In the genomic region with DNA sequence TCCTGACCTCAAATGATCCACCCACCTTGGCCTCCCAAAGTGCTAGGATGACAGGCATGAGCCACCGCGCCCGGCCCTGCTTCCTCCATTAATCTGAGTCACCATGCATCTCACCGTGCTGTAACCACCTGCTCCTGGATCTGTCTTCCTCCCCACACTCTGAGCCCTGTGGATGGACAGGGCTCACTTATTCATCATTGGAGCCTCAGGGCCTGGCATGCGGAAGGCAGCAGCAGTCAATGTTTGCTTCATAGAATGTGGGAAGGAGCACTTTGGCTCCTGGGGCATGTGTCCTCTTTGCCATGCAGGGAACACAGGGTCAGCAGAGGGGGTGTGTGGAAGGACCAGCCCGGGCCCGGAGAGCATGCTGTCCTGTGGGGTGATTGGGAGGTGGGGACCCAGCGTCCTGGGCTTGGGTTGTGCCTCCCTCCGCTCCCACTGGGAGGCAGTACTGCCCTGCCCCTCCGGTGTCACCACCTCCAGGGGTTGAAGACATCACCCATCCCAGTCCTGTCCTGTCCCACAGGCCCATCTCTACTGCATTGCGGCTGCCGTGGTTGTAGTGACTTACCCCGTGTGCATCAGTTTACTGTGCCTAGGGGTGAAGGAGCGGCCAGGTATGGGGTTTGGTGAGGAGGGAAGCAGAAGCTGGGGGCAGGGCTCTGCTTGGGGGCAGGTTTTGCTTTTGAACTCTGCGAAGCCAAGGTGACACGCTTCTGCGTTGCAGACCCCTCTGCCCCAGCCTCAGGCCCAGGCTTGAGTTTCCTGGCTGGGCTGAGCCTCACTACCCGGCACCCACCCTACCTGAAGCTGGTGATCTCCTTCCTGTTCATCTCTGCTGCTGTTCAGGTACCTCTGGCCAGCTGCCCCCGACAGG, we compare ENCODE assay signal across 8 cellular contexts. TPM values are rescaled to one million over a fixed set of nuclear protein-coding genes. Genes with fewer than 3 reads are reported as not detected.
DNase-seq lines count a peak whose midpoint lies in the region; ATAC-seq and TF ChIP-seq lines count a peak whose summit lies in the region.

No MANE protein-coding gene starts in this region.

- H3K27me3 Mint-ChIP-seq in CD8-positive, alpha-beta T cell (ENCODE audit: low read depth) = no peaks in the 10 kb centered on the region
- no peaks in the 10 kb centered on the region for H3K27me3 Mint-ChIP-seq in activated CD4-positive, alpha-beta memory T cell treated with anti-CD3 and anti-CD28 coated beads for 36 hours

- H3K36me3 ChIP-seq in CD8-positive, alpha-beta T cell (ENCODE audit: insufficient read depth, low read length) = peaks cover under 1% of the 10 kb centered on the region
- H3K36me3 ChIP-seq in right lobe of liver = peaks cover 0 to under 1% (median 0%) of the 10 kb centered on the region in 4 donors

- H3K4me3 Mint-ChIP-seq in CD8-positive, alpha-beta T cell = no peak overlapping the region
- H3K4me3 Mint-ChIP-seq in activated CD4-positive, alpha-beta memory T cell treated with anti-CD3 and anti-CD28 coated beads for 36 hours = no peak overlapping the region

- no peak overlapping the region for H3K27ac Mint-ChIP-seq in CD8-positive, alpha-beta T cell
- no peak overlapping the region for H3K27ac Mint-ChIP-seq in activated CD4-positive, alpha-beta memory T cell treated with anti-CD3 and anti-CD28 coated beads for 36 hours

- intact Hi-C loops in CD8-positive, alpha-beta T cell (cut with DNase I, micrococcal nuclease) = loop anchor here in 1 of 2 experiments (2.0 kb wide), 1 partner anchor 63 kb away; a partner anchor contains a TSS
- intact Hi-C loops in activated CD4-positive, alpha-beta memory T cell treated with anti-CD3 and anti-CD28 coated beads for 36 hours (cut with micrococcal nuclease) = no loop called here
- intact Hi-C loops in right lobe of liver (cut with DNase I) = no loop called here

- no peak for TF ChIP-seq CTCF in CD8-positive, alpha-beta T cell (IDR thresholded peaks at IDR 0.05)
- TF ChIP-seq CTCF in right lobe of liver (IDR thresholded peaks at IDR 0.05) = peak; percentile 18 to 30 (median 26)

- POLR2A ChIA-PET in CD8-positive, alpha-beta T cell (lab: Charles Lee) = no interaction called here
- POLR2A ChIA-PET in HEK293T (lab: Yijun Ruan, JAX) = interaction anchor here (0.9 to 1.9 kb wide), 2 partner anchors 26 to 95 kb away, joined by 3 to 5 read pairs; a partner anchor contains a TSS
- POLR2A ChIA-PET in activated CD4-positive, alpha-beta memory T cell treated with anti-CD3 and anti-CD28 coated beads for 36 hours (lab: Charles Lee) = no interaction called here

- H3K9me3 Mint-ChIP-seq in CD8-positive, alpha-beta T cell = no peaks in the 10 kb centered on the region
- no peaks in the 10 kb centered on the region for H3K9me3 Mint-ChIP-seq in activated CD4-positive, alpha-beta memory T cell treated with anti-CD3 and anti-CD28 coated beads for 36 hours

- H3K9me3 ChIP-seq in CD8-positive, alpha-beta T cell (ENCODE audit: low read length) = no peaks in the 10 kb centered on the region
- H3K9me3 ChIP-seq in right lobe of liver = no peaks in the 10 kb centered on the region

- H3K27me3 ChIP-seq in CD8-positive, alpha-beta T cell (ENCODE audit: insufficient read depth, low read length) = no peaks in the 10 kb centered on the region
- H3K27me3 ChIP-seq in right lobe of liver = no peaks in the 10 kb centered on the region

- DNase-seq in CD8-positive, alpha-beta T cell = no peak
- DNase-seq in HEK293T (ENCODE audit: extremely low spot score) = peak; percentile 57
- peak; percentile 49 for DNase-seq in activated CD4-positive, alpha-beta memory T cell treated with anti-CD3 and anti-CD28 coated beads for 36 hours
- DNase-seq in right lobe of liver = no peak
- no peak for DNase-seq in OCI-M2 (lab: John Stamatoyannopoulos, UW; ENCODE audit: unreplicated experiment)
- DNase-seq in C1 segment of cervical spinal cord (lab: John Stamatoyannopoulos, UW) = no peak
- no peak for DNase-seq in hepatic stellate cell (ENCODE audit: low spot score)

- ATAC-seq in CD8-positive, alpha-beta T cell = peak; percentile 44
- peak; percentile 65 to 76 (median 68) for ATAC-seq in right lobe of liver
- ATAC-seq in HG02623 (IDR thresholded peaks at IDR 0.05; ENCODE audit: unreplicated experiment) = no peak

- no peak for TF ChIP-seq POLR2A in right lobe of liver (IDR thresholded peaks at IDR 0.05)

- H3K4me1 ChIP-seq in CD8-positive, alpha-beta T cell (ENCODE audit: insufficient read depth, low read length) = no peaks in the 10 kb centered on the region
- H3K4me1 ChIP-seq in right lobe of liver = no peaks in the 10 kb centered on the region

- H3K4me1 Mint-ChIP-seq in CD8-positive, alpha-beta T cell (ENCODE audit: low read depth) = no peaks in the 10 kb centered on the region
- H3K4me1 Mint-ChIP-seq in activated CD4-positive, alpha-beta memory T cell treated with anti-CD3 and anti-CD28 coated beads for 36 hours (ENCODE audit: low read depth) = no peaks in the 10 kb centered on the region

- WGBS in right lobe of liver (ENCODE audit: insufficient coverage, low coverage, low lambda C conversion rate, missing lambda C conversion rate) = 79% methylated on average over 7 of the region's 19 CpGs

- CTCF ChIA-PET in CD8-positive, alpha-beta T cell (lab: Charles Lee) = interaction anchor here (1.6 kb wide), 1 partner anchor 64 kb away, joined by 3 read pairs; a partner anchor contains a TSS
- CTCF ChIA-PET in HEK293T (lab: Yijun Ruan, JAX) = no interaction called here
- CTCF ChIA-PET in activated CD4-positive, alpha-beta memory T cell treated with anti-CD3 and anti-CD28 coated beads for 36 hours (lab: Charles Lee) = interaction anchor here (0.6 to 1.7 kb wide), 3 partner anchors 62 to 95 kb away, joined by 3 to 5 read pairs (median 3); a partner anchor contains a TSS

- H3K36me3 Mint-ChIP-seq in CD8-positive, alpha-beta T cell = peaks cover 40% of the 10 kb centered on the region
- peaks cover 11% of the 10 kb centered on the region for H3K36me3 Mint-ChIP-seq in activated CD4-positive, alpha-beta memory T cell treated with anti-CD3 and anti-CD28 coated beads for 36 hours

- no peak overlapping the region for H3K4me3 ChIP-seq in CD8-positive, alpha-beta T cell (ENCODE audit: low read depth, low read length)
- no peak overlapping the region for H3K4me3 ChIP-seq in right lobe of liver

- no peak overlapping the region for H3K27ac ChIP-seq in CD8-positive, alpha-beta T cell (ENCODE audit: low read depth, low read length)
- no peak overlapping the region for H3K27ac ChIP-seq in right lobe of liver

TF ChIP-seq in HEK293T, 16 proteins besides CTCF, POLR2A, EP300 and RAD21:
- no peak for TF ChIP-seq ARNT (IDR thresholded peaks at IDR 0.05)
- TF ChIP-seq ZNF384 (IDR thresholded peaks at IDR 0.05) = no peak
- TF ChIP-seq HDGF (IDR thresholded peaks at IDR 0.05; ENCODE audit: borderline replicate concordance) = no peak
- no peak for TF ChIP-seq FOXA1 (IDR thresholded peaks at IDR 0.05)
TF ChIP-seq in HEK293T: peak in this region for 0.

RNA-seq across cellular contexts. Expression of a gene that starts 11.5 kb away (rescaled TPM):
- under 1 TPM; 0.47 to 0.68 TPM for total RNA-seq in CD8-positive, alpha-beta T cell
- total RNA-seq in activated CD4-positive, alpha-beta memory T cell treated with anti-CD3 and anti-CD28 coated beads for 36 hours = under 1 TPM in 1 of 2 experiments, not detected in 1; 0.39 TPM
- total RNA-seq in right lobe of liver = under 1 TPM in 3 of 6 experiments, not detected in 3; 0.07 to 0.62 (median 0.22) TPM

RNA-seq across cellular contexts. Expression of a gene that starts 25.8 kb away (rescaled TPM):
- total RNA-seq in CD8-positive, alpha-beta T cell = 1 to 10 TPM; 3.7 to 4.8 TPM
- total RNA-seq in activated CD4-positive, alpha-beta memory T cell treated with anti-CD3 and anti-CD28 coated beads for 36 hours = 10 to 100 TPM; 18.4 to 21.2 TPM
- total RNA-seq in right lobe of liver = 1 to 10 TPM; 4.3 to 8.7 (median 5.5) TPM

RNA-seq across cellular contexts. Expression of a gene that starts 28.2 kb away (rescaled TPM):
- total RNA-seq in CD8-positive, alpha-beta T cell = under 1 TPM in 1 of 2 experiments, not detected in 1; 0.28 TPM
- 1 to 10 TPM; 3.4 to 3.7 TPM for total RNA-seq in activated CD4-positive, alpha-beta memory T cell treated with anti-CD3 and anti-CD28 coated beads for 36 hours
- total RNA-seq in right lobe of liver = 10 to 100 TPM in 1 of 6 experiments, 1 to 10 TPM in 5; 2.4 to 11.0 (median 3.2) TPM

RNA-seq across cellular contexts. Expression of a gene that starts 54.8 kb away (rescaled TPM):
- total RNA-seq in CD8-positive, alpha-beta T cell = 10 to 100 TPM; 69.7 to 78.9 TPM
- total RNA-seq in activated CD4-positive, alpha-beta memory T cell treated with anti-CD3 and anti-CD28 coated beads for 36 hours = 100 to 1,000 TPM; 145 to 148 TPM
- 10 to 100 TPM; 32.7 to 70.8 (median 40.3) TPM for total RNA-seq in right lobe of liver

Comparison
In these comparisons a context has a peak if more than half of its experiments do, and no peak if none do; other contexts are left out.
1. DNase-seq: peak in HEK293T (single experiment) and activated CD4-positive, alpha-beta memory T cell treated with anti-CD3 and anti-CD28 coated beads for 36 hours (single experiment); none in CD8-positive, alpha-beta T cell (0 of 7), right lobe of liver (0 of 3), OCI-M2 (single experiment), C1 segment of cervical spinal cord (0 of 14) and hepatic stellate cell (single experiment).